In genomic region chr3:184174278-184174645, GRCh38 we compare ENCODE assay signal across 1 cellular context.
TF ChIP-seq lines count a peak whose summit lies in the region.

No MANE protein-coding gene starts in this region.

TF ChIP-seq in K562, 482 proteins besides CTCF, POLR2A, EP300 and RAD21 (continued from another document):
- TF ChIP-seq USF2 (CRISPR knock-in tag; IDR thresholded peaks at IDR 0.05) (no peak), DPF2 (IDR thresholded peaks at IDR 0.05) (no peak), HES1 (IDR thresholded peaks at IDR 0.05; ENCODE audit: low read depth) (no peak), C11orf30 (IDR thresholded peaks at IDR 0.05; ENCODE audit: low read depth) (no peak)
